ENCODE assay signal across 9 cellular contexts in the genomic region with DNA sequence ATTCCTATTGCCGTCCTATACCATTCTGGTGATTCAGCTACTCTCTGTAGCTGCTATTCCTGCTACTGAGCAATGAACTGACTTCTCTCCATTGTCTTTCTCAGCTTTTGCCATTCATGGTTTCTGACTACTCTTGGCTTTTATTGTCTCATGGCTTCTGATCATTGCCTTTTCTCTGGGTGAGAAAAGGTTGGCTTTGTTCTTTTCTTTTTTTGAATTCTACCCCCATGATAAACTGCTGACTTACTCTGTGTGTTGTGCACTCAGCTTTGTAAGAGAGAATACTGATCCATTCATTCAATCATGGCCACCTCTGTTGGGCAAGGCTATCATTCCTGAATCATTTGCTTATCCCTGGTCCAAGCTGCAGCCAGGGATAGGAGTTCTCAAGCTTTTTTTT.
"Had no signal": no experiment of that assay in that cellular context is flagged by ENCODE, and none has a peak within 500 bp of the region (broad histone marks: within the 10 kb centered on the region; RNA-seq: fewer than 3 reads in every experiment).

No MANE protein-coding gene starts in this region.

- H3K4me3 Mint-ChIP-seq: HFFc6, IgD-negative memory B cell had no signal

- H3K9me3 ChIP-seq: HAP-1 had no signal

- H3K27ac Mint-ChIP-seq: HFFc6, IgD-negative memory B cell had no signal

- H3K36me3 ChIP-seq: HAP-1 had no signal

- H3K27ac ChIP-seq: GM23248, HL-60 had no signal

- FAIRE-seq: HepG2 had no signal

- H2AFZ ChIP-seq: GM23248 had no signal

- DNase-seq: GM23248, H7, HFFc6, KBM-7 had no signal

- H3K4me3 ChIP-seq: GM23248, HAP-1 had no signal

- ATAC-seq: HCT116, HepG2 had no signal

- H3K9ac ChIP-seq: GM23248 had no signal

- H3K9me3 Mint-ChIP-seq: HFFc6 had no signal
